In genomic region chr1:93051961-93052360, GRCh38 we compare ENCODE assay signal across 16 cellular contexts.
"Had no signal": no experiment of that assay in that cellular context is flagged by ENCODE, and none has a peak within 500 bp of the region (broad histone marks: within the 10 kb centered on the region; RNA-seq: fewer than 3 reads in every experiment).

No MANE protein-coding gene starts in this region.

- H3K27ac ChIP-seq: adrenal gland, epithelial cell of prostate, ovary, sigmoid colon, suprapubic skin, upper lobe of left lung had no signal

- DNase-seq: activated naive CD4-positive, alpha-beta T cell treated with anti-CD3 and anti-CD28 coated beads, Interleukin-2, amount 50 U/mL, for 16 hours; adrenal gland; central memory CD4-positive, alpha-beta T cell; effector memory CD4-positive, alpha-beta T cell; hypothalamus; kidney glomerular epithelial cell; ovary; sigmoid colon; stimulated activated CD4-positive, alpha-beta T cell treated with anti-CD3 and anti-CD28 coated beads, Interleukin-2, amount 100 ng/mL, for 48 hours; stimulated activated naive CD4-positive, alpha-beta T cell treated with Interleukin-2 at 50 U/mL for 16 hours; upper lobe of left lung had no signal

- H3K27me3 ChIP-seq: adrenal gland, ovary, sigmoid colon, suprapubic skin, upper lobe of left lung had no signal

- H3K36me3 ChIP-seq: adrenal gland, ovary, sigmoid colon, suprapubic skin, upper lobe of left lung had no signal

- H3K9me3 Mint-ChIP-seq: activated T-helper 2 cell treated with anti-CD3 and anti-CD28 coated beads, Interferon-gamma antibody, Interleukin-2, Interleukin-4, amounts not matched to agents 10 μg/mL and 5 μg/mL and 100 μg/mL, durations not matched to agents 14 hours and 24 hours and 36 hours; neural crest cell had no signal

- ATAC-seq: activated CD4-positive, CD25-positive, alpha-beta regulatory T cell treated with anti-CD3 and anti-CD28 coated beads, Interleukin-2, amount 50 U/mL, for 24 hours had no signal

- H3K4me3 Mint-ChIP-seq: neural crest cell had no signal

- H3K27ac Mint-ChIP-seq: activated T-helper 2 cell treated with anti-CD3 and anti-CD28 coated beads, Interferon-gamma antibody, Interleukin-2, Interleukin-4, amounts not matched to agents 10 μg/mL and 5 μg/mL and 100 μg/mL, durations not matched to agents 14 hours and 24 hours and 36 hours had no signal

- H3K4me3 ChIP-seq: adrenal gland, ovary, sigmoid colon, suprapubic skin, upper lobe of left lung had no signal

- H3K4me1 ChIP-seq: adrenal gland, sigmoid colon, suprapubic skin, upper lobe of left lung had no signal

- H3K9me3 ChIP-seq: adrenal gland, ovary, sigmoid colon, suprapubic skin, upper lobe of left lung had no signal
